ENCODE assay signal across 8 cellular contexts in the genomic region with DNA sequence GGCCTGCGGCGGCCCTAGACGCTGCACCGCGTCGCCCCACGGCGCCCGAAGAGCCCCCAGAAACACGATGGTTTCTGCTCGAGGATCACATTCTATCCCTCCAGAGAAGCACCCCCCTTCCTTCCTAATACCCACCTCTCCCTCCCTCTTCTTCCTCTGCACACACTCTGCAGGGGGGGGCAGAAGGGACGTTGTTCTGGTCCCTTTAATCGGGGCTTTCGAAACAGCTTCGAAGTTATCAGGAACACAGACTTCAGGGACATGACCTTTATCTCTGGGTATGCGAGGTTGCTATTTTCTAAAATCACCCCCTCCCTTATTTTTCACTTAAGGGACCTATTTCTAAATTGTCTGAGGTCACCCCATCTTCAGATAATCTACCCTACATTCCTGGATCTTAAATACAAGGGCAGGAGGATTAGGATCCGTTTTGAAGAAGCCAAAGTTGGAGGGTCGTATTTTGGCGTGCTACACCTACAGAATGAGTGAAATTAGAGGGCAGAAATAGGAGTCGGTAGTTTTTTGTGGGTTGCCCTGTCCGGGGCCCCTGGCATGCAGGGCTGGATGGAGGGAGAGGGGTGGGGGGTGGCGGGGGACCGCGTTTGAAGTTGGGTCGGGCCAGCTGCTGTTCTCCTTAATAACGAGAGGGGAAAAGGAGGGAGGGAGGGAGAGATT. TPM values are rescaled to one million over a fixed set of nuclear protein-coding genes. Genes with fewer than 3 reads are reported as not detected.
DNase-seq lines count a peak whose midpoint lies in the region; ATAC-seq and TF ChIP-seq lines count a peak whose summit lies in the region.

No MANE protein-coding gene starts in this region.

- H3K27ac ChIP-seq in A673 (ENCODE audit: low read depth, low read length, poor library complexity, severe bottlenecking) (no peak overlapping the region), duodenal mucosa (ENCODE audit: low read depth, low read length) (peak overlapping the region; percentile 86)
- H3K27ac ChIP-seq in naive thymus-derived CD4-positive, alpha-beta T cell (ENCODE audit: low read depth, low read length): peak overlapping the region; percentile 97

- H3K36me3 ChIP-seq in A673 (ENCODE audit: insufficient read depth, low read length, poor library complexity, severe bottlenecking): no peaks in the 10 kb centered on the region
- H3K36me3 ChIP-seq in duodenal mucosa (ENCODE audit: control insufficient read depth in 1 of 2, insufficient read depth in 2 of 2, low read length in 2 of 2): peaks cover 8 to 11% of the 10 kb centered on the region in 2 donors
- peaks cover 0 to 28% (median 11%) of the 10 kb centered on the region in 3 experiments for H3K36me3 ChIP-seq in naive thymus-derived CD4-positive, alpha-beta T cell (ENCODE audit: control insufficient read depth in 2 of 3, insufficient read depth in 3 of 3, low read length in 3 of 3)

- H3K9ac ChIP-seq in duodenal mucosa (ENCODE audit: low read depth in 1 of 2, low read length in 2 of 2): peak overlapping the region; percentile 85 to 88

- CTCF ChIA-PET in A673 (lab: Charles Lee): interaction anchor here (1.0 kb wide), 1 partner anchor 387 kb away, joined by 3 read pairs; no protein-coding TSS in a partner anchor
- CTCF ChIA-PET in naive thymus-derived CD4-positive, alpha-beta T cell (lab: Charles Lee): interaction anchor here (0.6 to 6.0 kb wide), 4 partner anchors 271 to 501 kb away, joined by 3 to 55 read pairs (median 3); no protein-coding TSS in a partner anchor

- no peaks in the 10 kb centered on the region for H3K9me3 ChIP-seq in A673 (ENCODE audit: low read depth, low read length, poor library complexity, severe bottlenecking)
- no peaks in the 10 kb centered on the region for H3K9me3 ChIP-seq in duodenal mucosa (ENCODE audit: control insufficient read depth in 1 of 2, low read length in 2 of 2)
- no peaks in the 10 kb centered on the region for H3K9me3 ChIP-seq in naive thymus-derived CD4-positive, alpha-beta T cell (ENCODE audit: control insufficient read depth in 2 of 3, low read length in 3 of 3)

- ATAC-seq in naive thymus-derived CD4-positive, alpha-beta T cell: no peak
- ATAC-seq in GM19395 (IDR thresholded peaks at IDR 0.05; ENCODE audit: unreplicated experiment) (no peak), HG02642 (IDR thresholded peaks at IDR 0.05; ENCODE audit: poor library complexity, unreplicated experiment) (no peak)

- H3K27me3 Mint-ChIP-seq in naive thymus-derived CD4-positive, alpha-beta T cell: peaks cover 0 to 10% (median 0%) of the 10 kb centered on the region in 5 donors

- H3K27ac Mint-ChIP-seq in naive thymus-derived CD4-positive, alpha-beta T cell: peak overlapping the region; percentile 90 to 100 (median 97)

- no peak for DNase-seq in A673 (ENCODE audit: low spot score)
- peak; percentile 75 for DNase-seq in KG1 (lab: John Stamatoyannopoulos, UW)
- DNase-seq in naive thymus-derived CD4-positive, alpha-beta T cell: peak in 5 of 9 donors; percentile 26 to 45 (median 38)
- no peak for DNase-seq in Ammon's horn (ENCODE audit: low spot score)
- no peak for DNase-seq in 8988T

- peaks cover 0 to 4% (median 0%) of the 10 kb centered on the region in 11 donors for H3K9me3 Mint-ChIP-seq in naive thymus-derived CD4-positive, alpha-beta T cell

- H3K27me3 ChIP-seq in A673 (replicated peaks; ENCODE audit: insufficient read depth, low read depth, low read length, poor library complexity) (peaks cover 88% of the 10 kb centered on the region), duodenal mucosa (ENCODE audit: control insufficient read depth in 1 of 2, insufficient read depth in 2 of 2, low read length in 2 of 2) (peaks cover 0 to 6% of the 10 kb centered on the region in 2 donors)
- no peaks in the 10 kb centered on the region for H3K27me3 ChIP-seq in naive thymus-derived CD4-positive, alpha-beta T cell (ENCODE audit: control insufficient read depth in 2 of 2, insufficient read depth in 2 of 2, low read length in 2 of 2)

- H3K4me1 Mint-ChIP-seq in naive thymus-derived CD4-positive, alpha-beta T cell: peaks cover 20 to 41% (median 35%) of the 10 kb centered on the region in 7 donors

- no TSS peak for BruUV-seq in A673 (replicated peaks; lab: Mats Ljungman, UMichigan)

- H3K36me3 Mint-ChIP-seq in naive thymus-derived CD4-positive, alpha-beta T cell: peaks cover 4 to 33% (median 8%) of the 10 kb centered on the region in 5 donors

- H3K4me3 ChIP-seq in A673 (ENCODE audit: low read depth, low read length, poor library complexity, severe bottlenecking): peak overlapping the region; percentile 14
- H3K4me3 ChIP-seq in duodenal mucosa (ENCODE audit: low read depth in 1 of 2, low read length in 2 of 2): peak overlapping the region; percentile 91 to 98
- peak overlapping the region; percentile 85 for H3K4me3 ChIP-seq in naive thymus-derived CD4-positive, alpha-beta T cell (ENCODE audit: low read length)

- no peak for TF ChIP-seq CTCF in A673 (conservative IDR thresholded peaks at IDR 0.05; ENCODE audit: low read depth, low read length)

- POLR2A ChIA-PET in A673 (lab: Charles Lee; ENCODE audit: low non-redundant PET): no interaction called here
- POLR2A ChIA-PET in naive thymus-derived CD4-positive, alpha-beta T cell (lab: Charles Lee): interaction anchor here (0.8 to 2.2 kb wide), 16 partner anchors 9 to 519 kb away, joined by 3 to 15 read pairs (median 4); partner anchors contain the start of gene PARP11

- intact Hi-C loops in A673 (cut with micrococcal nuclease; ENCODE audit: unreplicated experiment): no loop called here
- intact Hi-C loops in naive thymus-derived CD4-positive, alpha-beta T cell (cut with micrococcal nuclease): loop anchor here (1.0 to 5.0 kb wide), 8 partner anchors 48 to 521 kb away; partner anchors contain the start of genes PARP11 (in 2 of the 2), TIGAR (in 2 of the 2) and CRACR2A (in 1 of the 2)

- peak overlapping the region; percentile 89 to 99 (median 95) for H3K4me3 Mint-ChIP-seq in naive thymus-derived CD4-positive, alpha-beta T cell

- H3K4me1 ChIP-seq in A673 (ENCODE audit: insufficient read depth, low read length, poor library complexity, severe bottlenecking) (peaks cover 26% of the 10 kb centered on the region), duodenal mucosa (ENCODE audit: control insufficient read depth in 1 of 2, insufficient read depth in 2 of 2, low read length in 2 of 2) (peaks cover 42 to 50% of the 10 kb centered on the region in 2 donors)
- peaks cover 27 to 36% of the 10 kb centered on the region in 2 donors for H3K4me1 ChIP-seq in naive thymus-derived CD4-positive, alpha-beta T cell (ENCODE audit: control insufficient read depth in 2 of 2, insufficient read depth in 2 of 2, low read length in 2 of 2)

RNA-seq across cellular contexts. Expression of gene CCND2, which starts 0.4 kb away (rescaled TPM):
- 2.0 and 2.6 TPM in 2 replicates for total RNA-seq in A673 (2021)
- 100 to 1,000 TPM in 3 of 5 experiments, 10 to 100 TPM in 2; 95.7 to 659 (median 125) TPM for total RNA-seq in naive thymus-derived CD4-positive, alpha-beta T cell
- 10 to 100 TPM; 57.3 to 65.1 TPM for polyA plus RNA-seq in naive thymus-derived CD4-positive, alpha-beta T cell

RNA-seq across cellular contexts. Expression of gene TIGAR, which starts 47.9 kb away (rescaled TPM):
- total RNA-seq in A673 (2021): 11.6 and 15.5 TPM in 2 replicates
- 10 to 100 TPM in 3 of 5 experiments, 1 to 10 TPM in 2; 7.1 to 15.8 (median 11.1) TPM for total RNA-seq in naive thymus-derived CD4-positive, alpha-beta T cell
- polyA plus RNA-seq in naive thymus-derived CD4-positive, alpha-beta T cell: 1 to 10 TPM; 4.4 to 6.6 TPM

Comparison
In these comparisons a context has a peak if more than half of its experiments do, and no peak if none do; other contexts are left out.
1. DNase-seq: peak in KG1 (single experiment) and naive thymus-derived CD4-positive, alpha-beta T cell (5 of 9); none in A673 (single experiment), Ammon's horn (single experiment) and 8988T (single experiment).
2. H3K4me3 ChIP-seq: peak in every context shown above with its lines; median percentile 94 in duodenal mucosa; 85 in naive thymus-derived CD4-positive, alpha-beta T cell; 14 in A673.
3. RNA of gene CCND2, which starts 0.4 kb away (total RNA-seq): 95.7 to 659 TPM in naive thymus-derived CD4-positive, alpha-beta T cell; 2.0 to 2.6 TPM in A673; every median in the first group is over 10 times any median in the second.